ENCODE assay signal across 25 cellular contexts in genomic region chr5:83570916-83571315, GRCh38.
DNase-seq lines count a peak whose midpoint lies in the region; TF ChIP-seq lines count a peak whose summit lies in the region.
"Had no signal": no experiment of that assay in that cellular context is flagged by ENCODE, and none has a peak within 500 bp of the region (broad histone marks: within the 10 kb centered on the region; RNA-seq: fewer than 3 reads in every experiment).

No MANE protein-coding gene starts in this region.

- no peak overlapping the region for H2AK5ac ChIP-seq in trophoblast cell (ENCODE audit: low read length)

- no peak overlapping the region for H2BK12ac ChIP-seq in trophoblast cell (ENCODE audit: low read length)

- H3K9me3 ChIP-seq in trophoblast cell (ENCODE audit: insufficient read depth, low read depth, low read length) = no peaks in the 10 kb centered on the region
- H3K9me3 ChIP-seq: BE2C had no signal

- no peak overlapping the region for H2BK120ac ChIP-seq in trophoblast cell (ENCODE audit: insufficient read depth, low read length, poor library complexity)

- no peak overlapping the region for H3K4ac ChIP-seq in trophoblast cell (ENCODE audit: low read depth, low read length)

- no peak overlapping the region for H3K23ac ChIP-seq in trophoblast cell (ENCODE audit: low read length)

- H3K14ac ChIP-seq in trophoblast cell (ENCODE audit: low read length) = no peak overlapping the region

- H3K18ac ChIP-seq in trophoblast cell (ENCODE audit: low read length) = no peak overlapping the region

- no peak for TF ChIP-seq POLR2A in erythroblast (IDR thresholded peaks at IDR 0.05; ENCODE audit: low read length)

- H3K79me1 ChIP-seq in trophoblast cell (ENCODE audit: low read length) = no peaks in the 10 kb centered on the region

- H2BK5ac ChIP-seq in trophoblast cell (ENCODE audit: low read depth, low read length, poor library complexity) = no peak overlapping the region

- H2AFZ ChIP-seq in trophoblast cell (ENCODE audit: insufficient read depth, low read length, poor library complexity) = no peak overlapping the region
- H2AFZ ChIP-seq: GM23338 had no signal

- no peak overlapping the region for H3K9ac ChIP-seq in trophoblast cell (ENCODE audit: low read length)

- H3K27me3 ChIP-seq in trophoblast cell (ENCODE audit: insufficient read depth, low read length) = no peaks in the 10 kb centered on the region
- H3K27me3 ChIP-seq: BE2C had no signal

- peak; percentile 68 for DNase-seq in EH (ENCODE audit: low read depth)
- peak; percentile 5 for DNase-seq in RKO (ENCODE audit: low spot score)
- DNase-seq in fibroblast of mammary gland (ENCODE audit: low read depth) = peak; percentile 46
- DNase-seq in trophoblast cell = peak; percentile 2 to 66
- no peak for DNase-seq in COLO668 (lab: John Stamatoyannopoulos, UW; ENCODE audit: unreplicated experiment)
- no peak for DNase-seq in NOMO-1 treated with DMSO at 0.1 percent for 48 hours (lab: John Stamatoyannopoulos, UW; ENCODE audit: unreplicated experiment)
- no peak for DNase-seq in kidney tubule cell (ENCODE audit: low spot score)
- DNase-seq in erythroblast (lab: John Stamatoyannopoulos, UW) = no peak
- DNase-seq: BE2C; CD4-positive, CD25-positive, alpha-beta regulatory T cell; COR-L47; DMS 273 treated with DMSO at 0.1 percent for 48 hours; DMS79 treated with DMSO at 0.1 percent for 48 hours; HCEC 1CT; KBM-7; NCI-H1092 treated with DMSO at 0.1 percent for 48 hours; NCI-H1436 treated with DMSO at 0.1 percent for 48 hours; NCI-H2029 treated with DMSO at 0.1 percent for 48 hours; NCI-H524 treated with DMSO at 0.1 percent for 48 hours; NCI-H82; RPMI8226; SHP77 had no signal

- H3K4me3 ChIP-seq in fibroblast of mammary gland (ENCODE audit: control insufficient read depth, low read depth, low read length) = no peak overlapping the region
- no peak overlapping the region for H3K4me3 ChIP-seq in trophoblast cell (ENCODE audit: low read depth, low read length)
- H3K4me3 ChIP-seq: GM23338, SK-N-MC had no signal

- no peak for TF ChIP-seq CTCF in fibroblast of mammary gland (conservative IDR thresholded peaks at IDR 0.05; ENCODE audit: control insufficient read depth, insufficient read depth, low read depth, low read length)

- H3K4me1 ChIP-seq in trophoblast cell (ENCODE audit: control insufficient read depth in 1 of 2, insufficient read depth in 2 of 2, low read length in 2 of 2) = no peaks in the 10 kb centered on the region
- H3K4me1 ChIP-seq: BE2C had no signal

- no peak overlapping the region for H4K91ac ChIP-seq in trophoblast cell (ENCODE audit: low read depth, low read length)

- H4K8ac ChIP-seq in trophoblast cell (ENCODE audit: low read depth, low read length) = no peak overlapping the region

- no CpG with 5 or more reads among the region's 2 CpGs for WGBS in trophoblast cell (ENCODE audit: extremely low coverage, insufficient coverage, insufficient read length)

- H3K27ac ChIP-seq in trophoblast cell (ENCODE audit: low read depth, low read length) = no peak overlapping the region
- H3K27ac ChIP-seq: HL-60, SK-N-MC had no signal

- no peak overlapping the region for H4K12ac ChIP-seq in trophoblast cell (ENCODE audit: low read depth, low read length)

- H3K4me2 ChIP-seq in trophoblast cell (ENCODE audit: low read length) = no peak overlapping the region
- H3K4me2 ChIP-seq: GM23338 had no signal

- no peaks in the 10 kb centered on the region for H3K36me3 ChIP-seq in trophoblast cell (ENCODE audit: control insufficient read depth in 1 of 2, insufficient read depth in 2 of 2, low read length in 2 of 2)
- H3K36me3 ChIP-seq: BE2C had no signal

- no peaks in the 10 kb centered on the region for H3K79me2 ChIP-seq in trophoblast cell (ENCODE audit: control insufficient read depth, insufficient read depth, low read length, poor library complexity)

Comparison
In these comparisons a context has a peak if more than half of its experiments do, and no peak if none do; other contexts are left out.
1. DNase-seq: peak in EH (single experiment), RKO (single experiment), fibroblast of mammary gland (single experiment) and trophoblast cell (2 of 2); none in COLO668 (single experiment), NOMO-1 treated with DMSO at 0.1 percent for 48 hours (single experiment), kidney tubule cell (single experiment) and erythroblast (0 of 2).